In the genomic region with DNA sequence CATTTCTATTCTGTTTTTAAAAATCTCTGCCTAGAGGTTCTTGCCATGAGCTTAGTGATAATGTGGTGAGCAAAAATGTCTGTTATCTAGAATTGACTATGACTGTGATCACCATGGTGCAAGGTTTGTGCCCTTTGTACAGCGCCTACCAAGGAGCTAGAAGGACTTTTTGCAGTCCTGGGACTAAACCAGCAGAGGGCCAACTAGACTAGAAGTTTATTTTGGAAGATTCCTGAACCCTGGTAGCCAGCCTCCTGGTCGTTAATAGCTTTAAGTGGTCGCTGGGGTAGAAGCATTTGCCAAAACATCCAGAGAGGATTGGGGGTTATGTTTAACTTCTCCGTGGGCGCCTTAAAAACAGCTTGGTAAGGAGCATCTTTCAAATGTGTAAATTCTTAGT, we compare ENCODE assay signal across 1 cellular context.
TF ChIP-seq lines count a peak whose summit lies in the region.

No MANE protein-coding gene starts in this region.

TF ChIP-seq in GM12878, 131 proteins besides CTCF, POLR2A, EP300 and RAD21:
- TF ChIP-seq WRNIP1 (IDR thresholded peaks at IDR 0.05; ENCODE audit: borderline replicate concordance, low read depth, low read length), result no peak
- TF ChIP-seq, protein P1, sequence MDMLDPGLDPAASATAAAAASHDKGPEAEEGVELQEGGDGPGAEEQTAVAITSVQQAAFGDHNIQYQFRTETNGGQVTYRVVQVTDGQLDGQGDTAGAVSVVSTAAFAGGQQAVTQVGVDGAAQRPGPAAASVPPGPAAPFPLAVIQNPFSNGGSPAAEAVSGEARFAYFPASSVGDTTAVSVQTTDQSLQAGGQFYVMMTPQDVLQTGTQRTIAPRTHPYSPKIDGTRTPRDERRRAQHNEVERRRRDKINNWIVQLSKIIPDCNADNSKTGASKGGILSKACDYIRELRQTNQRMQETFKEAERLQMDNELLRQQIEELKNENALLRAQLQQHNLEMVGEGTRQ (IDR thresholded peaks at IDR 0.05; ENCODE audit: borderline replicate concordance, low read depth, low read length), result no peak
- TF ChIP-seq, protein P2, sequence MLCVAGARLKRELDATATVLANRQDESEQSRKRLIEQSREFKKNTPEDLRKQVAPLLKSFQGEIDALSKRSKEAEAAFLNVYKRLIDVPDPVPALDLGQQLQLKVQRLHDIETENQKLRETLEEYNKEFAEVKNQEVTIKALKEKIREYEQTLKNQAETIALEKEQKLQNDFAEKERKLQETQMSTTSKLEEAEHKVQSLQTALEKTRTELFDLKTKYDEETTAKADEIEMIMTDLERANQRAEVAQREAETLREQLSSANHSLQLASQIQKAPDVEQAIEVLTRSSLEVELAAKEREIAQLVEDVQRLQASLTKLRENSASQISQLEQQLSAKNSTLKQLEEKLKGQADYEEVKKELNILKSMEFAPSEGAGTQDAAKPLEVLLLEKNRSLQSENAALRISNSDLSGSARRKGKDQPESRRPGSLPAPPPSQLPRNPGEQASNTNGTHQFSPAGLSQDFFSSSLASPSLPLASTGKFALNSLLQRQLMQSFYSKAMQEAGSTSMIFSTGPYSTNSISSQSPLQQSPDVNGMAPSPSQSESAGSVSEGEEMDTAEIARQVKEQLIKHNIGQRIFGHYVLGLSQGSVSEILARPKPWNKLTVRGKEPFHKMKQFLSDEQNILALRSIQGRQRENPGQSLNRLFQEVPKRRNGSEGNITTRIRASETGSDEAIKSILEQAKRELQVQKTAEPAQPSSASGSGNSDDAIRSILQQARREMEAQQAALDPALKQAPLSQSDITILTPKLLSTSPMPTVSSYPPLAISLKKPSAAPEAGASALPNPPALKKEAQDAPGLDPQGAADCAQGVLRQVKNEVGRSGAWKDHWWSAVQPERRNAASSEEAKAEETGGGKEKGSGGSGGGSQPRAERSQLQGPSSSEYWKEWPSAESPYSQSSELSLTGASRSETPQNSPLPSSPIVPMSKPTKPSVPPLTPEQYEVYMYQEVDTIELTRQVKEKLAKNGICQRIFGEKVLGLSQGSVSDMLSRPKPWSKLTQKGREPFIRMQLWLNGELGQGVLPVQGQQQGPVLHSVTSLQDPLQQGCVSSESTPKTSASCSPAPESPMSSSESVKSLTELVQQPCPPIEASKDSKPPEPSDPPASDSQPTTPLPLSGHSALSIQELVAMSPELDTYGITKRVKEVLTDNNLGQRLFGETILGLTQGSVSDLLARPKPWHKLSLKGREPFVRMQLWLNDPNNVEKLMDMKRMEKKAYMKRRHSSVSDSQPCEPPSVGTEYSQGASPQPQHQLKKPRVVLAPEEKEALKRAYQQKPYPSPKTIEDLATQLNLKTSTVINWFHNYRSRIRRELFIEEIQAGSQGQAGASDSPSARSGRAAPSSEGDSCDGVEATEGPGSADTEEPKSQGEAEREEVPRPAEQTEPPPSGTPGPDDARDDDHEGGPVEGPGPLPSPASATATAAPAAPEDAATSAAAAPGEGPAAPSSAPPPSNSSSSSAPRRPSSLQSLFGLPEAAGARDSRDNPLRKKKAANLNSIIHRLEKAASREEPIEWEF (IDR thresholded peaks at IDR 0.05; ENCODE audit: insufficient replicate concordance, low read depth, low read length), result no peak
- no peak for TF ChIP-seq NRF1 (conservative IDR thresholded peaks at IDR 0.05; ENCODE audit: low read depth, low read length)
- TF ChIP-seq, protein P3, sequence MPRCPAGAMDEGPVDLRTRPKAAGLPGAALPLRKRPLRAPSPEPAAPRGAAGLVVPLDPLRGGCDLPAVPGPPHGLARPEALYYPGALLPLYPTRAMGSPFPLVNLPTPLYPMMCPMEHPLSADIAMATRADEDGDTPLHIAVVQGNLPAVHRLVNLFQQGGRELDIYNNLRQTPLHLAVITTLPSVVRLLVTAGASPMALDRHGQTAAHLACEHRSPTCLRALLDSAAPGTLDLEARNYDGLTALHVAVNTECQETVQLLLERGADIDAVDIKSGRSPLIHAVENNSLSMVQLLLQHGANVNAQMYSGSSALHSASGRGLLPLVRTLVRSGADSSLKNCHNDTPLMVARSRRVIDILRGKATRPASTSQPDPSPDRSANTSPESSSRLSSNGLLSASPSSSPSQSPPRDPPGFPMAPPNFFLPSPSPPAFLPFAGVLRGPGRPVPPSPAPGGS (IDR thresholded peaks at IDR 0.05; ENCODE audit: borderline replicate concordance, insufficient read depth, low read depth, low read length, poor library complexity, severe bottlenecking), result no peak
- no peak for TF ChIP-seq KAT2A (conservative IDR thresholded peaks at IDR 0.05; ENCODE audit: control insufficient read depth, low read depth, low read length)
- TF ChIP-seq, protein P4, sequence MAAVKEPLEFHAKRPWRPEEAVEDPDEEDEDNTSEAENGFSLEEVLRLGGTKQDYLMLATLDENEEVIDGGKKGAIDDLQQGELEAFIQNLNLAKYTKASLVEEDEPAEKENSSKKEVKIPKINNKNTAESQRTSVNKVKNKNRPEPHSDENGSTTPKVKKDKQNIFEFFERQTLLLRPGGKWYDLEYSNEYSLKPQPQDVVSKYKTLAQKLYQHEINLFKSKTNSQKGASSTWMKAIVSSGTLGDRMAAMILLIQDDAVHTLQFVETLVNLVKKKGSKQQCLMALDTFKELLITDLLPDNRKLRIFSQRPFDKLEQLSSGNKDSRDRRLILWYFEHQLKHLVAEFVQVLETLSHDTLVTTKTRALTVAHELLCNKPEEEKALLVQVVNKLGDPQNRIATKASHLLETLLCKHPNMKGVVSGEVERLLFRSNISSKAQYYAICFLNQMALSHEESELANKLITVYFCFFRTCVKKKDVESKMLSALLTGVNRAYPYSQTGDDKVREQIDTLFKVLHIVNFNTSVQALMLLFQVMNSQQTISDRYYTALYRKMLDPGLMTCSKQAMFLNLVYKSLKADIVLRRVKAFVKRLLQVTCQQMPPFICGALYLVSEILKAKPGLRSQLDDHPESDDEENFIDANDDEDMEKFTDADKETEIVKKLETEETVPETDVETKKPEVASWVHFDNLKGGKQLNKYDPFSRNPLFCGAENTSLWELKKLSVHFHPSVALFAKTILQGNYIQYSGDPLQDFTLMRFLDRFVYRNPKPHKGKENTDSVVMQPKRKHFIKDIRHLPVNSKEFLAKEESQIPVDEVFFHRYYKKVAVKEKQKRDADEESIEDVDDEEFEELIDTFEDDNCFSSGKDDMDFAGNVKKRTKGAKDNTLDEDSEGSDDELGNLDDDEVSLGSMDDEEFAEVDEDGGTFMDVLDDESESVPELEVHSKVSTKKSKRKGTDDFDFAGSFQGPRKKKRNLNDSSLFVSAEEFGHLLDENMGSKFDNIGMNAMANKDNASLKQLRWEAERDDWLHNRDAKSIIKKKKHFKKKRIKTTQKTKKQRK (IDR thresholded peaks at IDR 0.05; ENCODE audit: low read depth, low read length), result no peak
- no peak for TF ChIP-seq MEF2A (IDR thresholded peaks at IDR 0.05; ENCODE audit: insufficient read depth, low read depth, low read length)
- TF ChIP-seq NR2C2 (IDR thresholded peaks at IDR 0.05; ENCODE audit: borderline replicate concordance, control insufficient read depth, insufficient read length, low read depth), result no peak
- TF ChIP-seq CHD2 (IDR thresholded peaks at IDR 0.05; ENCODE audit: borderline replicate concordance, low read depth, low read length), result no peak
- no peak for TF ChIP-seq HDAC2 (IDR thresholded peaks at IDR 0.05)
- no peak for TF ChIP-seq HDAC6 (IDR thresholded peaks at IDR 0.05; ENCODE audit: unreplicated experiment)
- TF ChIP-seq, protein P5, sequence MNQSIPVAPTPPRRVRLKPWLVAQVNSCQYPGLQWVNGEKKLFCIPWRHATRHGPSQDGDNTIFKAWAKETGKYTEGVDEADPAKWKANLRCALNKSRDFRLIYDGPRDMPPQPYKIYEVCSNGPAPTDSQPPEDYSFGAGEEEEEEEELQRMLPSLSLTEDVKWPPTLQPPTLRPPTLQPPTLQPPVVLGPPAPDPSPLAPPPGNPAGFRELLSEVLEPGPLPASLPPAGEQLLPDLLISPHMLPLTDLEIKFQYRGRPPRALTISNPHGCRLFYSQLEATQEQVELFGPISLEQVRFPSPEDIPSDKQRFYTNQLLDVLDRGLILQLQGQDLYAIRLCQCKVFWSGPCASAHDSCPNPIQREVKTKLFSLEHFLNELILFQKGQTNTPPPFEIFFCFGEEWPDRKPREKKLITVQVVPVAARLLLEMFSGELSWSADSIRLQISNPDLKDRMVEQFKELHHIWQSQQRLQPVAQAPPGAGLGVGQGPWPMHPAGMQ (IDR thresholded peaks at IDR 0.05; ENCODE audit: borderline replicate concordance), result no peak
- TF ChIP-seq CBFB (IDR thresholded peaks at IDR 0.05; ENCODE audit: low read depth), result no peak
- no peak for TF ChIP-seq FOXM1 (IDR thresholded peaks at IDR 0.05; ENCODE audit: low read depth, low read length)
- no peak for TF ChIP-seq RBBP5 (conservative IDR thresholded peaks at IDR 0.05)
- TF ChIP-seq, protein P6, sequence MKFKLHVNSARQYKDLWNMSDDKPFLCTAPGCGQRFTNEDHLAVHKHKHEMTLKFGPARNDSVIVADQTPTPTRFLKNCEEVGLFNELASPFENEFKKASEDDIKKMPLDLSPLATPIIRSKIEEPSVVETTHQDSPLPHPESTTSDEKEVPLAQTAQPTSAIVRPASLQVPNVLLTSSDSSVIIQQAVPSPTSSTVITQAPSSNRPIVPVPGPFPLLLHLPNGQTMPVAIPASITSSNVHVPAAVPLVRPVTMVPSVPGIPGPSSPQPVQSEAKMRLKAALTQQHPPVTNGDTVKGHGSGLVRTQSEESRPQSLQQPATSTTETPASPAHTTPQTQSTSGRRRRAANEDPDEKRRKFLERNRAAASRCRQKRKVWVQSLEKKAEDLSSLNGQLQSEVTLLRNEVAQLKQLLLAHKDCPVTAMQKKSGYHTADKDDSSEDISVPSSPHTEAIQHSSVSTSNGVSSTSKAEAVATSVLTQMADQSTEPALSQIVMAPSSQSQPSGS (IDR thresholded peaks at IDR 0.05; ENCODE audit: low read length), result no peak
- TF ChIP-seq, protein P7, sequence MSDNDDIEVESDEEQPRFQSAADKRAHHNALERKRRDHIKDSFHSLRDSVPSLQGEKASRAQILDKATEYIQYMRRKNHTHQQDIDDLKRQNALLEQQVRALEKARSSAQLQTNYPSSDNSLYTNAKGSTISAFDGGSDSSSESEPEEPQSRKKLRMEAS (IDR thresholded peaks at IDR 0.05; ENCODE audit: low read depth, low read length), result no peak
- no peak for TF ChIP-seq CEBPB (IDR thresholded peaks at IDR 0.05; ENCODE audit: borderline replicate concordance in 1 of 2, low read depth in 2 of 2, low read length in 2 of 2)
- no peak for TF ChIP-seq RUNX3 (IDR thresholded peaks at IDR 0.05; ENCODE audit: low read length)
